In genomic region chr2:171553236-171553635, GRCh38 we compare ENCODE assay signal across 24 cellular contexts.
"Had no signal": no experiment of that assay in that cellular context is flagged by ENCODE, and none has a peak within 500 bp of the region (broad histone marks: within the 10 kb centered on the region; RNA-seq: fewer than 3 reads in every experiment).

No MANE protein-coding gene starts in this region.

- DNase-seq: effector CD4-positive, alpha-beta T cell; glutamatergic neuron; islet precursor cell; left cardiac atrium; left ventricle myocardium inferior; lower lobe of right lung; mesenchymal stem cell; occipital lobe; psoas muscle; retina; stimulated activated CD4-positive, alpha-beta T cell treated with anti-CD3 and anti-CD28 coated beads, Interleukin-2, amount 100 ng/mL, for 24 hours; stimulated activated CD4-positive, alpha-beta T cell treated with anti-CD3 and anti-CD28 coated beads, Interleukin-4, amount 100 ng/mL, for 4 hours; stimulated activated naive B cell treated with anti-CD40 and anti-IgM and Interleukin-4, amounts not matched to agents 10 μg/mL and 1 μg/mL and 100 μg/mL, for 72 hours; stimulated activated naive CD8-positive, alpha-beta T cell treated with anti-CD3 and anti-CD28 coated beads, Interleukin-15, amount 100 ng/mL, for 72 hours; upper lobe of right lung had no signal

- H3K27ac Mint-ChIP-seq: endodermal cell; natural killer cell treated with Interleukin-12 subunit alpha and Interleukin-12 subunit beta and Interleukin-15 and Interleukin-18, amount 100 ng/mL, for 72 hours; neural progenitor cell; stimulated activated naive B cell treated with anti-CD40 and anti-IgM and Interleukin-4, amounts not matched to agents 10 μg/mL and 1 μg/mL and 100 μg/mL, for 72 hours; stimulated activated naive CD8-positive, alpha-beta T cell treated with anti-CD3 and anti-CD28 coated beads, Interleukin-15, amount 100 ng/mL, for 72 hours had no signal

- H3K36me3 Mint-ChIP-seq: natural killer cell treated with Interleukin-12 subunit alpha and Interleukin-12 subunit beta and Interleukin-15 and Interleukin-18, amount 100 ng/mL, for 72 hours; neural progenitor cell; stimulated activated naive B cell treated with anti-CD40 and anti-IgM and Interleukin-4, amounts not matched to agents 10 μg/mL and 1 μg/mL and 100 μg/mL, for 72 hours had no signal

- H3K4me2 ChIP-seq: neural progenitor cell had no signal

- ATAC-seq: gastroesophageal sphincter; left cardiac atrium; psoas muscle; sciatic nerve; stimulated activated naive B cell treated with anti-CD40 and anti-IgM and Interleukin-4, amounts not matched to agents 10 μg/mL and 1 μg/mL and 100 μg/mL, for 72 hours; stimulated activated naive CD8-positive, alpha-beta T cell treated with anti-CD3 and anti-CD28 coated beads, Interleukin-15, amount 100 ng/mL, for 72 hours had no signal

- H3K4me3 Mint-ChIP-seq: endodermal cell; natural killer cell treated with Interleukin-12 subunit alpha and Interleukin-12 subunit beta and Interleukin-15 and Interleukin-18, amount 100 ng/mL, for 72 hours; neural progenitor cell; stimulated activated naive B cell treated with anti-CD40 and anti-IgM and Interleukin-4, amounts not matched to agents 10 μg/mL and 1 μg/mL and 100 μg/mL, for 72 hours; stimulated activated naive CD8-positive, alpha-beta T cell treated with anti-CD3 and anti-CD28 coated beads, Interleukin-15, amount 100 ng/mL, for 72 hours had no signal

- H3K27me3 Mint-ChIP-seq: natural killer cell treated with Interleukin-12 subunit alpha and Interleukin-12 subunit beta and Interleukin-15 and Interleukin-18, amount 100 ng/mL, for 72 hours; stimulated activated naive B cell treated with anti-CD40 and anti-IgM and Interleukin-4, amounts not matched to agents 10 μg/mL and 1 μg/mL and 100 μg/mL, for 72 hours; stimulated activated naive CD8-positive, alpha-beta T cell treated with anti-CD3 and anti-CD28 coated beads, Interleukin-15, amount 100 ng/mL, for 72 hours had no signal

- H3K36me3 ChIP-seq: neural progenitor cell had no signal

- H3K4me1 ChIP-seq: gastroesophageal sphincter, left ventricle myocardium inferior, lower lobe of right lung, psoas muscle, testis, tibial nerve, vagina had no signal

- H3K9ac ChIP-seq: neural progenitor cell had no signal

- H3K4me1 Mint-ChIP-seq: endodermal cell; stimulated activated naive B cell treated with anti-CD40 and anti-IgM and Interleukin-4, amounts not matched to agents 10 μg/mL and 1 μg/mL and 100 μg/mL, for 72 hours; stimulated activated naive CD8-positive, alpha-beta T cell treated with anti-CD3 and anti-CD28 coated beads, Interleukin-15, amount 100 ng/mL, for 72 hours had no signal

- H3K9me3 ChIP-seq: gastroesophageal sphincter, left ventricle myocardium inferior, lower lobe of right lung, psoas muscle, testis, tibial nerve, upper lobe of right lung, vagina had no signal

- H3K27me3 ChIP-seq: gastroesophageal sphincter, neural progenitor cell, testis, tibial nerve, upper lobe of right lung, vagina had no signal

- H3K9me3 Mint-ChIP-seq: endodermal cell; natural killer cell treated with Interleukin-12 subunit alpha and Interleukin-12 subunit beta and Interleukin-15 and Interleukin-18, amount 100 ng/mL, for 72 hours; neural progenitor cell; stimulated activated naive B cell treated with anti-CD40 and anti-IgM and Interleukin-4, amounts not matched to agents 10 μg/mL and 1 μg/mL and 100 μg/mL, for 72 hours; stimulated activated naive CD8-positive, alpha-beta T cell treated with anti-CD3 and anti-CD28 coated beads, Interleukin-15, amount 100 ng/mL, for 72 hours had no signal

- H3K27ac ChIP-seq: coronary artery, gastroesophageal sphincter, left ventricle myocardium inferior, lower lobe of right lung, neural progenitor cell, psoas muscle, testis, tibial nerve, upper lobe of right lung, vagina had no signal

- H2AFZ ChIP-seq: neural progenitor cell had no signal

- H3K4me3 ChIP-seq: coronary artery, gastroesophageal sphincter, left ventricle myocardium inferior, lower lobe of right lung, neural progenitor cell, psoas muscle, testis, tibial nerve, upper lobe of right lung, vagina had no signal
